In the genomic region with DNA sequence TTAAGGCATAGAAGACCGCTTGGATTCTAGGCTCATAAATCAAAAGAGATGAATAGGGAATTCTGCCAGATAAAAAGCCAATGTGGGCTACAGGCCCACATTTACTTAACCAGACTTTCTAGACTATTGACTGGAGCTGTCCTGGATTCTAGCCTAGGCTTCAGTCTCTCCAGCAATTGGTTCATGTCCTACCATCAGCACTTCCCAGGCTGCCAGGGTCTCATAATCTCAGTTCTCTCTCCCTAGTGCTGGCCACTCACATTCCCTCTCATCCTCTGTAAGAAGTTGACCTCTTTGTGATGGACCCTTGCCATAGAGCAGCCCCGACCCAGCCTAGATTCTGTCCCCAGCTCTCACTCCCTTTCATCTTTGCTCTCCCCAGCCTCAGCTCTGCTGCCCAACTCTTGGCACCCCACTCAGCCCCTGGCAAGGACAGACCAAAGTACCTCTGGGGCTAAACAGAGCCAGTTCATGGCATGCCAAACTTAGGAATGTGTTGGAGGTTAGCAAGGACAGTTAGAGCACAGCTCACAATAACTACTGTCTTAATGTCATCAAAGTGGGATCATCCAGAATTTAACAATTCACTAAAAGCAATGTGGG, we compare ENCODE assay signal across 21 cellular contexts.
A peak's percentile ranks its signal among the peaks of the same experiment; 100 is the strongest.
DNase-seq lines count a peak whose midpoint lies in the region; ATAC-seq and TF ChIP-seq lines count a peak whose summit lies in the region.
"Had no signal": no experiment of that assay in that cellular context is flagged by ENCODE, and none has a peak within 500 bp of the region (broad histone marks: within the 10 kb centered on the region; RNA-seq: fewer than 3 reads in every experiment).

No MANE protein-coding gene starts in this region.

- H3K9me3 Mint-ChIP-seq in stimulated activated memory B cell treated with anti-CD40 and anti-IgM and Interleukin-4, amounts not matched to agents 10 μg/mL and 1 μg/mL and 100 μg/mL, for 72 hours, result no peaks in the 10 kb centered on the region
- peaks cover 0 to 1% (median 0%) of the 10 kb centered on the region in 5 donors for H3K9me3 Mint-ChIP-seq in CD8-positive, alpha-beta memory T cell
- H3K9me3 Mint-ChIP-seq: H9, HFFc6 had no signal

- no peaks in the 10 kb centered on the region for H3K36me3 ChIP-seq in right atrium auricular region
- H3K36me3 ChIP-seq in heart right ventricle, result no peaks in the 10 kb centered on the region
- H3K36me3 ChIP-seq in CD8-positive, alpha-beta memory T cell (ENCODE audit: insufficient read depth, low read length), result no peaks in the 10 kb centered on the region
- H3K36me3 ChIP-seq: MG63 had no signal

- POLR2A ChIA-PET in CD8-positive, alpha-beta memory T cell (lab: Charles Lee), result no interaction called here

- CTCF ChIA-PET in CD8-positive, alpha-beta memory T cell (lab: Charles Lee), result no interaction called here

- H3K27me3 Mint-ChIP-seq in stimulated activated memory B cell treated with anti-CD40 and anti-IgM and Interleukin-4, amounts not matched to agents 10 μg/mL and 1 μg/mL and 100 μg/mL, for 72 hours, result no peaks in the 10 kb centered on the region
- no peaks in the 10 kb centered on the region for H3K27me3 Mint-ChIP-seq in CD8-positive, alpha-beta memory T cell

- H3K4me3 ChIP-seq in right atrium auricular region, result no peak overlapping the region
- H3K4me3 ChIP-seq in heart right ventricle, result no peak overlapping the region
- no peak overlapping the region for H3K4me3 ChIP-seq in CD8-positive, alpha-beta memory T cell (ENCODE audit: low read length)
- H3K4me3 ChIP-seq: GM23248, MG63 had no signal

- no peak for TF ChIP-seq CTCF in right atrium auricular region (IDR thresholded peaks at IDR 0.05)
- TF ChIP-seq CTCF in heart right ventricle (IDR thresholded peaks at IDR 0.05), result no peak

- H3K4me3 Mint-ChIP-seq in stimulated activated memory B cell treated with anti-CD40 and anti-IgM and Interleukin-4, amounts not matched to agents 10 μg/mL and 1 μg/mL and 100 μg/mL, for 72 hours, result no peak overlapping the region
- peak overlapping the region in 1 of 7 donors; percentile 6 for H3K4me3 Mint-ChIP-seq in CD8-positive, alpha-beta memory T cell
- H3K4me3 Mint-ChIP-seq: H9, HFFc6 had no signal

- H3K36me3 Mint-ChIP-seq in stimulated activated memory B cell treated with anti-CD40 and anti-IgM and Interleukin-4, amounts not matched to agents 10 μg/mL and 1 μg/mL and 100 μg/mL, for 72 hours, result no peaks in the 10 kb centered on the region
- H3K36me3 Mint-ChIP-seq in CD8-positive, alpha-beta memory T cell, result peaks cover 0 to 12% (median 2%) of the 10 kb centered on the region in 3 donors

- 64 to 67% methylated on average over 2 of the region's 2 CpGs for WGBS in heart right ventricle, 2 donors

- no peaks in the 10 kb centered on the region for H3K9me3 ChIP-seq in right atrium auricular region
- no peaks in the 10 kb centered on the region for H3K9me3 ChIP-seq in heart right ventricle
- H3K9me3 ChIP-seq in CD8-positive, alpha-beta memory T cell (ENCODE audit: low read length), result no peaks in the 10 kb centered on the region
- H3K9me3 ChIP-seq: MG63 had no signal

- H3K27me3 ChIP-seq in right atrium auricular region (no peaks in the 10 kb centered on the region), heart right ventricle (no peaks in the 10 kb centered on the region)
- H3K27me3 ChIP-seq in CD8-positive, alpha-beta memory T cell (ENCODE audit: insufficient read depth, low read length, poor library complexity, severe bottlenecking), result no peaks in the 10 kb centered on the region
- H3K27me3 ChIP-seq: MG63 had no signal

- DNase-seq in Right ventricle myocardium inferior (ENCODE audit: missing footprints) (no peak), right atrium auricular region (ENCODE audit: low spot score) (no peak), NCI-H446 treated with DMSO at 0.1 percent for 48 hours (lab: John Stamatoyannopoulos, UW) (peak; percentile 87), heart right ventricle (no peak), DMS 273 (lab: John Stamatoyannopoulos, UW; ENCODE audit: unreplicated experiment) (no peak)
- DNase-seq in CD8-positive, alpha-beta memory T cell, result no peak
- DNase-seq: AML-193, DMS79, GM23248, H9, HFFc6, Kasumi-1, MG63, NCI-H1048, NCI-H1417 treated with DMSO at 0.1 percent for 48 hours, NCI-H187, NCI-H510A treated with DMSO at 0.1 percent for 48 hours, NCI-H748 treated with DMSO at 0.1 percent for 48 hours, OCI-M1 had no signal

- intact Hi-C loops in Right ventricle myocardium inferior (cut with DNase I), result no loop called here
- intact Hi-C loops in heart right ventricle (cut with DNase I), result no loop called here

- H3K4me1 Mint-ChIP-seq in stimulated activated memory B cell treated with anti-CD40 and anti-IgM and Interleukin-4, amounts not matched to agents 10 μg/mL and 1 μg/mL and 100 μg/mL, for 72 hours, result no peaks in the 10 kb centered on the region
- peaks cover 0 to 2% (median 0%) of the 10 kb centered on the region in 3 donors for H3K4me1 Mint-ChIP-seq in CD8-positive, alpha-beta memory T cell

- H3K4me1 ChIP-seq in right atrium auricular region, result no peaks in the 10 kb centered on the region
- H3K4me1 ChIP-seq in heart right ventricle, result peaks cover 0 to 13% (median 0%) of the 10 kb centered on the region in 9 donors
- no peaks in the 10 kb centered on the region for H3K4me1 ChIP-seq in CD8-positive, alpha-beta memory T cell (ENCODE audit: insufficient read depth, low read length)

- ATAC-seq in Right ventricle myocardium inferior (peak; percentile 80), heart right ventricle (peak in 6 of 8 donors; percentile 31 to 67 (median 51)), GM19351 (IDR thresholded peaks at IDR 0.05; ENCODE audit: unreplicated experiment) (no peak)
- peak; percentile 37 for ATAC-seq in stimulated activated memory B cell treated with anti-CD40 and anti-IgM and Interleukin-4, amounts not matched to agents 10 μg/mL and 1 μg/mL and 100 μg/mL, for 72 hours

- H3K27ac ChIP-seq in right atrium auricular region (no peak overlapping the region), heart right ventricle (no peak overlapping the region)
- no peak overlapping the region for H3K27ac ChIP-seq in CD8-positive, alpha-beta memory T cell (ENCODE audit: low read depth, low read length)
- H3K27ac ChIP-seq: GM23248 had no signal

- H3K27ac Mint-ChIP-seq in stimulated activated memory B cell treated with anti-CD40 and anti-IgM and Interleukin-4, amounts not matched to agents 10 μg/mL and 1 μg/mL and 100 μg/mL, for 72 hours, result no peak overlapping the region
- H3K27ac Mint-ChIP-seq in CD8-positive, alpha-beta memory T cell, result peak overlapping the region in 2 of 8 donors; percentile 16 to 35
- H3K27ac Mint-ChIP-seq: HFFc6 had no signal
